In genomic region chr9:7056237-7056636, GRCh38 we compare ENCODE assay signal across 28 cellular contexts.
"Had no signal": no experiment of that assay in that cellular context is flagged by ENCODE, and none has a peak within 500 bp of the region (broad histone marks: within the 10 kb centered on the region; RNA-seq: fewer than 3 reads in every experiment).

No MANE protein-coding gene starts in this region.

- ATAC-seq: activated CD8-positive, alpha-beta T cell treated with anti-CD3 and anti-CD28 coated beads for 36 hours; activated T-cell treated with anti-CD3 and anti-CD28 coated beads, Interleukin-2, amount 50 U/mL, for 4 hours; esophagus mucosa; heart left ventricle; T-cell had no signal

- H3K27ac ChIP-seq: adrenal gland, body of pancreas, coronary artery, dorsolateral prefrontal cortex, heart left ventricle, WERI-Rb-1 had no signal

- H3K4me3 ChIP-seq: adrenal gland, body of pancreas, coronary artery, dorsolateral prefrontal cortex, heart left ventricle had no signal

- DNase-seq: activated B cell treated with CpG ODN at 0.5 μM for 24 hours; activated CD4-positive, alpha-beta T cell treated with anti-CD3 and anti-CD28 coated beads for 48 hours; activated CD4-positive, alpha-beta T cell treated with anti-CD3 and anti-CD28 coated beads, Interleukin-2, amount 50 U/mL, for 1 hour; activated CD4-positive, alpha-beta T cell treated with anti-CD3 and anti-CD28 coated beads, Interleukin-2, amount 50 U/mL, for 48 hours; activated CD8-positive, alpha-beta memory T cell treated with anti-CD3 and anti-CD28 coated beads for 24 hours; activated CD8-positive, alpha-beta T cell treated with anti-CD3 and anti-CD28 coated beads for 36 hours; activated effector memory CD4-positive, alpha-beta T cell treated with Interleukin-2 at 50 U/mL for 16 hours; activated naive CD4-positive, alpha-beta T cell treated with anti-CD3 and anti-CD28 coated beads for 36 hours; activated naive CD8-positive, alpha-beta T cell treated with anti-CD3 and anti-CD28 coated beads for 36 hours; activated naive CD8-positive, alpha-beta T cell treated with anti-CD3 and anti-CD28 coated beads, Interleukin-2, amount 50 U/mL, for 24 hours; activated T-cell treated with anti-CD3 and anti-CD28 coated beads, Interleukin-2, amount 50 U/mL, for 4 hours; adrenal gland; amygdala; aorta; body of pancreas; central memory CD4-positive, alpha-beta T cell; cerebellar nuclear complex; dorsolateral prefrontal cortex; effector memory CD4-positive, alpha-beta T cell; endodermal cell; foreskin fibroblast; heart left ventricle; T-cell; T1000; WERI-Rb-1 had no signal

- FAIRE-seq: frontal cortex had no signal

- H3K36me3 ChIP-seq: adrenal gland, WERI-Rb-1 had no signal

- H3K9me3 ChIP-seq: adrenal gland, body of pancreas, heart left ventricle had no signal

- H3K27me3 ChIP-seq: adrenal gland, body of pancreas, dorsolateral prefrontal cortex, heart left ventricle had no signal
